In the genomic region with DNA sequence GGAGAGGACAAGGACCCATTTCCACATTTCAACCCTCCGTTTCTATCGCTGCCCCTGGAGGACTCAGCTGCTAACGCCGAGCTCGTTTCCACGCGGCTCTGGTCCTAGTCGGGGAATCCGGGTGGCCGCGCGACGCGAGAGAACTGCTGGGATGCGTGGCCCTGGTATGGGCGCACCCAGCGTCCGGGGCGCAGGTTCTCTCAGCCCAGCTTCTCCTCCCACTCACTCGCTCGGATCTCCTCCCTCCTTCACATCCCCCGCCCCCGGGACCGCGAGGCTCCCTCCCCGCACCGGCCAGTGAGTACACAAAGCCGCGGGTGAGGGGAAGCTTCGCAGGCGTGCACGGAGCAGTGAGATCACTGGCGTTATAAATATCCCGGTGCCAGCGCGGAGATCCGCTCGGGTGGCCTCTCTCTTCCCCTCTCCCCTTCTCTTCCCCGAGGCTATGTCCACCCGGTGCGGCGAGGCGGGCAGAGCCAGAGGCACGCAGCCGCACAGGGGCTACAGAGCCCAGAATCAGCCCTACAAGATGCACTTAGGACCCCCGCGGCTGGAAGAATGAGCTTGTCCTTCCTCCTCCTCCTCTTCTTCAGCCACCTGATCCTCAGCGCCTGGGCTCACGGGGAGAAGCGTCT, we compare ENCODE assay signal across 1 cellular context.
TF ChIP-seq lines count a peak whose summit lies in the region.

A gene with protein sequence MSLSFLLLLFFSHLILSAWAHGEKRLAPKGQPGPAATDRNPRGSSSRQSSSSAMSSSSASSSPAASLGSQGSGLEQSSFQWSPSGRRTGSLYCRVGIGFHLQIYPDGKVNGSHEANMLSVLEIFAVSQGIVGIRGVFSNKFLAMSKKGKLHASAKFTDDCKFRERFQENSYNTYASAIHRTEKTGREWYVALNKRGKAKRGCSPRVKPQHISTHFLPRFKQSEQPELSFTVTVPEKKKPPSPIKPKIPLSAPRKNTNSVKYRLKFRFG (plus strand): TSS at position 398 of the 635 bp plus-strand sequence. CDS start 161 bp downstream, at position 559.

TF ChIP-seq in K562, 482 proteins besides CTCF, POLR2A, EP300 and RAD21 (continued from another document):
- TF ChIP-seq, protein P1, sequence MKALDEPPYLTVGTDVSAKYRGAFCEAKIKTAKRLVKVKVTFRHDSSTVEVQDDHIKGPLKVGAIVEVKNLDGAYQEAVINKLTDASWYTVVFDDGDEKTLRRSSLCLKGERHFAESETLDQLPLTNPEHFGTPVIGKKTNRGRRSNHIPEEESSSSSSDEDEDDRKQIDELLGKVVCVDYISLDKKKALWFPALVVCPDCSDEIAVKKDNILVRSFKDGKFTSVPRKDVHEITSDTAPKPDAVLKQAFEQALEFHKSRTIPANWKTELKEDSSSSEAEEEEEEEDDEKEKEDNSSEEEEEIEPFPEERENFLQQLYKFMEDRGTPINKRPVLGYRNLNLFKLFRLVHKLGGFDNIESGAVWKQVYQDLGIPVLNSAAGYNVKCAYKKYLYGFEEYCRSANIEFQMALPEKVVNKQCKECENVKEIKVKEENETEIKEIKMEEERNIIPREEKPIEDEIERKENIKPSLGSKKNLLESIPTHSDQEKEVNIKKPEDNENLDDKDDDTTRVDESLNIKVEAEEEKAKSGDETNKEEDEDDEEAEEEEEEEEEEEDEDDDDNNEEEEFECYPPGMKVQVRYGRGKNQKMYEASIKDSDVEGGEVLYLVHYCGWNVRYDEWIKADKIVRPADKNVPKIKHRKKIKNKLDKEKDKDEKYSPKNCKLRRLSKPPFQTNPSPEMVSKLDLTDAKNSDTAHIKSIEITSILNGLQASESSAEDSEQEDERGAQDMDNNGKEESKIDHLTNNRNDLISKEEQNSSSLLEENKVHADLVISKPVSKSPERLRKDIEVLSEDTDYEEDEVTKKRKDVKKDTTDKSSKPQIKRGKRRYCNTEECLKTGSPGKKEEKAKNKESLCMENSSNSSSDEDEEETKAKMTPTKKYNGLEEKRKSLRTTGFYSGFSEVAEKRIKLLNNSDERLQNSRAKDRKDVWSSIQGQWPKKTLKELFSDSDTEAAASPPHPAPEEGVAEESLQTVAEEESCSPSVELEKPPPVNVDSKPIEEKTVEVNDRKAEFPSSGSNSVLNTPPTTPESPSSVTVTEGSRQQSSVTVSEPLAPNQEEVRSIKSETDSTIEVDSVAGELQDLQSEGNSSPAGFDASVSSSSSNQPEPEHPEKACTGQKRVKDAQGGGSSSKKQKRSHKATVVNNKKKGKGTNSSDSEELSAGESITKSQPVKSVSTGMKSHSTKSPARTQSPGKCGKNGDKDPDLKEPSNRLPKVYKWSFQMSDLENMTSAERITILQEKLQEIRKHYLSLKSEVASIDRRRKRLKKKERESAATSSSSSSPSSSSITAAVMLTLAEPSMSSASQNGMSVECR (CRISPR knock-in tag; IDR thresholded peaks at IDR 0.05): no peak
- TF ChIP-seq ZNF197 (CRISPR knock-in tag; IDR thresholded peaks at IDR 0.05; ENCODE audit: low read depth): no peak
- peak; percentile 49; the same call in 1 of the 2 replicates for TF ChIP-seq RNF2 (IDR thresholded peaks at IDR 0.05)
- TF ChIP-seq FOXA3 (CRISPR knock-in tag; conservative IDR thresholded peaks at IDR 0.05 in 1 of 2, IDR thresholded peaks at IDR 0.05 in 1 of 2): peak; percentile 31 to 87; a peak in 2 of 4 replicates
- no peak for TF ChIP-seq ZNF239 (CRISPR knock-in tag; IDR thresholded peaks at IDR 0.05)
- peak; percentile 57; the same call in 1 of the 2 replicates for TF ChIP-seq ZBTB1 (CRISPR knock-in tag; IDR thresholded peaks at IDR 0.05; ENCODE audit: borderline replicate concordance, low read depth)
- peak in 1 of 2 experiments; percentile 25; a peak in 1 of 4 replicates for TF ChIP-seq FOXK2 (conservative IDR thresholded peaks at IDR 0.05 in 1 of 2, IDR thresholded peaks at IDR 0.05 in 1 of 2; ENCODE audit: low read depth in 2 of 2)
- TF ChIP-seq ZNF12 (CRISPR knock-in tag; IDR thresholded peaks at IDR 0.05): no peak
- peak; percentile 55 for TF ChIP-seq BHLHE40 (IDR thresholded peaks at IDR 0.05; ENCODE audit: low read length)
- TF ChIP-seq HNRNPL (IDR thresholded peaks at IDR 0.05; ENCODE audit: low read depth, low read length): peak; percentile 26; the same call in 1 of the 2 replicates
- TF ChIP-seq TBL1XR1 (IDR thresholded peaks at IDR 0.05; ENCODE audit: low read length in 2 of 2): no peak
- peak; percentile 56 for TF ChIP-seq TBP (optimal IDR thresholded peaks at IDR 0.05; ENCODE audit: low read depth, low read length)
- no peak for TF ChIP-seq CSDE1 (IDR thresholded peaks at IDR 0.05)
- TF ChIP-seq GABPB1 (CRISPR knock-in tag; IDR thresholded peaks at IDR 0.05): peak; percentile 58; the same call in 1 of the 2 replicates
- TF ChIP-seq, protein P2, sequence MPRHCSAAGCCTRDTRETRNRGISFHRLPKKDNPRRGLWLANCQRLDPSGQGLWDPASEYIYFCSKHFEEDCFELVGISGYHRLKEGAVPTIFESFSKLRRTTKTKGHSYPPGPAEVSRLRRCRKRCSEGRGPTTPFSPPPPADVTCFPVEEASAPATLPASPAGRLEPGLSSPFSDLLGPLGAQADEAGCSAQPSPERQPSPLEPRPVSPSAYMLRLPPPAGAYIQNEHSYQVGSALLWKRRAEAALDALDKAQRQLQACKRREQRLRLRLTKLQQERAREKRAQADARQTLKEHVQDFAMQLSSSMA (CRISPR knock-in tag; IDR thresholded peaks at IDR 0.05): no peak
- TF ChIP-seq CBX1 (IDR thresholded peaks at IDR 0.05; ENCODE audit: low read depth): no peak
- TF ChIP-seq NFXL1 (CRISPR knock-in tag; IDR thresholded peaks at IDR 0.05): no peak
- TF ChIP-seq, protein P3, sequence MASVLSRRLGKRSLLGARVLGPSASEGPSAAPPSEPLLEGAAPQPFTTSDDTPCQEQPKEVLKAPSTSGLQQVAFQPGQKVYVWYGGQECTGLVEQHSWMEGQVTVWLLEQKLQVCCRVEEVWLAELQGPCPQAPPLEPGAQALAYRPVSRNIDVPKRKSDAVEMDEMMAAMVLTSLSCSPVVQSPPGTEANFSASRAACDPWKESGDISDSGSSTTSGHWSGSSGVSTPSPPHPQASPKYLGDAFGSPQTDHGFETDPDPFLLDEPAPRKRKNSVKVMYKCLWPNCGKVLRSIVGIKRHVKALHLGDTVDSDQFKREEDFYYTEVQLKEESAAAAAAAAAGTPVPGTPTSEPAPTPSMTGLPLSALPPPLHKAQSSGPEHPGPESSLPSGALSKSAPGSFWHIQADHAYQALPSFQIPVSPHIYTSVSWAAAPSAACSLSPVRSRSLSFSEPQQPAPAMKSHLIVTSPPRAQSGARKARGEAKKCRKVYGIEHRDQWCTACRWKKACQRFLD (CRISPR knock-in tag; IDR thresholded peaks at IDR 0.05): no peak
- TF ChIP-seq CC2D1A (IDR thresholded peaks at IDR 0.05): no peak
- no peak for TF ChIP-seq MYBL2 (IDR thresholded peaks at IDR 0.05; ENCODE audit: low read depth)
- no peak for TF ChIP-seq MYBL2 (CRISPR knock-in tag; IDR thresholded peaks at IDR 0.05; ENCODE audit: borderline replicate concordance)
- peak in 1 of 2 experiments; percentile 92; a peak in 3 of 4 replicates for TF ChIP-seq MAZ (CRISPR knock-in tag; conservative IDR thresholded peaks at IDR 0.05 in 1 of 2, IDR thresholded peaks at IDR 0.05 in 1 of 2)
- TF ChIP-seq KLF16 (IDR thresholded peaks at IDR 0.05): no peak
- TF ChIP-seq HMG20B (CRISPR knock-in tag; IDR thresholded peaks at IDR 0.05): no peak
- peak; percentile 86 for TF ChIP-seq POLR2G (IDR thresholded peaks at IDR 0.05; ENCODE audit: low read depth, low read length)
- TF ChIP-seq ZNF75A (CRISPR knock-in tag; IDR thresholded peaks at IDR 0.05): no peak
- TF ChIP-seq, protein P4, sequence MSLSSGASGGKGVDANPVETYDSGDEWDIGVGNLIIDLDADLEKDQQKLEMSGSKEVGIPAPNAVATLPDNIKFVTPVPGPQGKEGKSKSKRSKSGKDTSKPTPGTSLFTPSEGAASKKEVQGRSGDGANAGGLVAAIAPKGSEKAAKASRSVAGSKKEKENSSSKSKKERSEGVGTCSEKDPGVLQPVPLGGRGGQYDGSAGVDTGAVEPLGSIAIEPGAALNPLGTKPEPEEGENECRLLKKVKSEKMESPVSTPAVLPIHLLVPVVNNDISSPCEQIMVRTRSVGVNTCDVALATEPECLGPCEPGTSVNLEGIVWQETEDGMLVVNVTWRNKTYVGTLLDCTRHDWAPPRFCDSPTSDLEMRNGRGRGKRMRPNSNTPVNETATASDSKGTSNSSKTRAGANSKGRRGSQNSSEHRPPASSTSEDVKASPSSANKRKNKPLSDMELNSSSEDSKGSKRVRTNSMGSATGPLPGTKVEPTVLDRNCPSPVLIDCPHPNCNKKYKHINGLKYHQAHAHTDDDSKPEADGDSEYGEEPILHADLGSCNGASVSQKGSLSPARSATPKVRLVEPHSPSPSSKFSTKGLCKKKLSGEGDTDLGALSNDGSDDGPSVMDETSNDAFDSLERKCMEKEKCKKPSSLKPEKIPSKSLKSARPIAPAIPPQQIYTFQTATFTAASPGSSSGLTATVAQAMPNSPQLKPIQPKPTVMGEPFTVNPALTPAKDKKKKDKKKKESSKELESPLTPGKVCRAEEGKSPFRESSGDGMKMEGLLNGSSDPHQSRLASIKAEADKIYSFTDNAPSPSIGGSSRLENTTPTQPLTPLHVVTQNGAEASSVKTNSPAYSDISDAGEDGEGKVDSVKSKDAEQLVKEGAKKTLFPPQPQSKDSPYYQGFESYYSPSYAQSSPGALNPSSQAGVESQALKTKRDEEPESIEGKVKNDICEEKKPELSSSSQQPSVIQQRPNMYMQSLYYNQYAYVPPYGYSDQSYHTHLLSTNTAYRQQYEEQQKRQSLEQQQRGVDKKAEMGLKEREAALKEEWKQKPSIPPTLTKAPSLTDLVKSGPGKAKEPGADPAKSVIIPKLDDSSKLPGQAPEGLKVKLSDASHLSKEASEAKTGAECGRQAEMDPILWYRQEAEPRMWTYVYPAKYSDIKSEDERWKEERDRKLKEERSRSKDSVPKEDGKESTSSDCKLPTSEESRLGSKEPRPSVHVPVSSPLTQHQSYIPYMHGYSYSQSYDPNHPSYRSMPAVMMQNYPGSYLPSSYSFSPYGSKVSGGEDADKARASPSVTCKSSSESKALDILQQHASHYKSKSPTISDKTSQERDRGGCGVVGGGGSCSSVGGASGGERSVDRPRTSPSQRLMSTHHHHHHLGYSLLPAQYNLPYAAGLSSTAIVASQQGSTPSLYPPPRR (CRISPR knock-in tag; IDR thresholded peaks at IDR 0.05; ENCODE audit: borderline replicate concordance): no peak
- no peak for TF ChIP-seq IFI16 (CRISPR knock-in tag; IDR thresholded peaks at IDR 0.05)
- TF ChIP-seq, protein P5, sequence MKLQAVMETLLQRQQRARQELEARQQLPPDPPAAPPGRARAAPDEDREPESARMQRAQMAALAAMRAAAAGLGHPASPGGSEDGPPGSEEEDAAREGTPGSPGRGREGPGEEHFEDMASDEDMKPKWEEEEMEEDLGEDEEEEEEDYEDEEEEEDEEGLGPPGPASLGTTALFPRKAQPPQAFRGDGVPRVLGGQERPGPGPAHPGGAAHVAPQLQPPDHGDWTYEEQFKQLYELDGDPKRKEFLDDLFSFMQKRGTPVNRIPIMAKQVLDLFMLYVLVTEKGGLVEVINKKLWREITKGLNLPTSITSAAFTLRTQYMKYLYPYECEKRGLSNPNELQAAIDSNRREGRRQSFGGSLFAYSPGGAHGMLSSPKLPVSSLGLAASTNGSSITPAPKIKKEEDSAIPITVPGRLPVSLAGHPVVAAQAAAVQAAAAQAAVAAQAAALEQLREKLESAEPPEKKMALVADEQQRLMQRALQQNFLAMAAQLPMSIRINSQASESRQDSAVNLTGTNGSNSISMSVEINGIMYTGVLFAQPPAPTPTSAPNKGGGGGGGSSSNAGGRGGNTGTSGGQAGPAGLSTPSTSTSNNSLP (IDR thresholded peaks at IDR 0.05; ENCODE audit: borderline replicate concordance, low read depth, low read length): no peak
- TF ChIP-seq ZNF224 (CRISPR knock-in tag; IDR thresholded peaks at IDR 0.05): no peak
- TF ChIP-seq, protein P6, sequence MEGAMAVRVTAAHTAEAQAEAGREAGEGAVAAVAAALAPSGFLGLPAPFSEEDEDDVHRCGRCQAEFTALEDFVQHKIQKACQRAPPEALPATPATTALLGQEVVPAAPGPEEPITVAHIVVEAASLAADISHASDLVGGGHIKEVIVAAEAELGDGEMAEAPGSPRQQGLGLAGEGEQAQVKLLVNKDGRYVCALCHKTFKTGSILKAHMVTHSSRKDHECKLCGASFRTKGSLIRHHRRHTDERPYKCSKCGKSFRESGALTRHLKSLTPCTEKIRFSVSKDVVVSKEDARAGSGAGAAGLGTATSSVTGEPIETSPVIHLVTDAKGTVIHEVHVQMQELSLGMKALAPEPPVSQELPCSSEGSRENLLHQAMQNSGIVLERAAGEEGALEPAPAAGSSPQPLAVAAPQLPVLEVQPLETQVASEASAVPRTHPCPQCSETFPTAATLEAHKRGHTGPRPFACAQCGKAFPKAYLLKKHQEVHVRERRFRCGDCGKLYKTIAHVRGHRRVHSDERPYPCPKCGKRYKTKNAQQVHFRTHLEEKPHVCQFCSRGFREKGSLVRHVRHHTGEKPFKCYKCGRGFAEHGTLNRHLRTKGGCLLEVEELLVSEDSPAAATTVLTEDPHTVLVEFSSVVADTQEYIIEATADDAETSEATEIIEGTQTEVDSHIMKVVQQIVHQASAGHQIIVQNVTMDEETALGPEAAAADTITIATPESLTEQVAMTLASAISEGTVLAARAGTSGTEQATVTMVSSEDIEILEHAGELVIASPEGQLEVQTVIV (CRISPR knock-in tag; IDR thresholded peaks at IDR 0.05; ENCODE audit: borderline replicate concordance): no peak
- no peak for TF ChIP-seq NBN (IDR thresholded peaks at IDR 0.05; ENCODE audit: low read depth)
- TF ChIP-seq ZNF134 (CRISPR knock-in tag; conservative IDR thresholded peaks at IDR 0.05): no peak
- TF ChIP-seq CCAR2 (IDR thresholded peaks at IDR 0.05; ENCODE audit: low read depth, low read length): no peak
- no peak for TF ChIP-seq CBFB (CRISPR knock-in tag; IDR thresholded peaks at IDR 0.05)
